ENCODE assay signal across 8 cellular contexts in the genomic region with DNA sequence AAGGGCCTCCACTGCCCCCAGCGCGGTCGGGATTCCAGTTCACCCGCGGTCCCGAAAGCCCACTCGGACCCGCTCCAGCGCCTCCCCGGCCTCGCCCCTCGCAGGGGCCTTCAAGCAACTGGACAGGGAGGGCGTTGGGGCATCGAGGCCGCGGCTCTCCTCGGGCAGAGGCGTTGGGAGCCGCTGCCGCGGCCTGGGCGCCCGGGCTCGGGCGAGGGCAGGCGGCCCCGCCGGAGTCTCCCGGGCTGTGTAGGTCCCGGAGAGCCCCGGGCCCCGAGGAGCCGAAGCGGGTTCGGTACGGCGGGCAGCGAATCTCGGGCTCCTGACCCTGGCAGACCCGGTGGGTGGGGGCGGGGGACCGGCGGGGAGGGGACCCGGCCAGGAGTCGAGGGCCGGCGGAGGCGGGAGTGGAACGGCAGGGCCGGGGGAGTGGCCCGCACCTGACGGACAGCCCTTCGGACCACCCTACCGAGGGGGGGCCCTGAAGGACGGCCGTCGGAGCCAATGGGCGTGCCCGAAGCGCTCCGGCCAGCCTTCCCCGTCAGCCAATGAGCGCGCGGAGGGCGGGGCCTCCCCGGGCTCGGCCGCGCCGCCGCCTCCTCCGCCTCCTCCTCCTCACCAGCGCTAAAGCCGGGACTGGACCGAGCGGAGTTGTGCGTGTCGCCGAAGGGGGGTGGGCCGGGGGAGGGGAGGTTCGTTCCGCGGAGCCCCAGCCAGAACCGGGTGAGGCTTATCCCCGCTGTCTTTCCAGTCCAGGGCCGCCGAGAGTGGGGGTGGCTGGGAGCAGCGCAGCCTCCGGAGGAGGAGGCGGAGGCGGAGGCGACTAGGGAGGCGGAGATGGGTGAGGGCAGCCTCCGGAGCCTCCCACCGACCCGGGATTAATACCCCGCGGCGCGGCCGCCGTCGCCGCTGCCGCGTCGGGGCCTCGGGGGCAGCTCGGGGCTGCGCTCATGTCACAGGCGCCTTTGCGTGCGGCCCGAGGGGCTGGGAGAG. TPM values are rescaled to one million over a fixed set of nuclear protein-coding genes. Genes with fewer than 3 reads are reported as not detected.
DNase-seq lines count a peak whose midpoint lies in the region; ATAC-seq and TF ChIP-seq lines count a peak whose summit lies in the region.

A gene (plus strand): TSS at position 609 of the 993 bp plus-strand sequence. CDS start 34,346 bp downstream, outside the sequence.

- H3K9me3 Mint-ChIP-seq in H9: peaks cover 0 to 6% of the 10 kb centered on the region in 2 experiments; a peak in 3 of 5 replicates
- H3K9me3 Mint-ChIP-seq in natural killer cell: no peaks in the 10 kb centered on the region

- intact Hi-C loops in natural killer cell (cut with micrococcal nuclease): loop anchor here (5.0 kb wide), 1 partner anchor 326 kb away; a partner anchor contains a TSS

- peak within 1 kb of the TSS; percentile 100 for H3K18ac ChIP-seq in H9 (ENCODE audit: insufficient read length, low read depth, low read length)

- peak within 1 kb of the TSS; percentile 99 for H3K14ac ChIP-seq in H9 (ENCODE audit: insufficient read depth, low read length)

- peaks cover 3% of the 10 kb centered on the region for H3K27me3 Mint-ChIP-seq in H9 (ENCODE audit: low read depth)
- peaks cover 0 to 3% of the 10 kb centered on the region in 2 donors for H3K27me3 Mint-ChIP-seq in natural killer cell (ENCODE audit: low read depth in 2 of 2)

- peak within 1 kb of the TSS; percentile 95 to 98 for H3K4me3 Mint-ChIP-seq in H9
- peak within 1 kb of the TSS; percentile 95 for H3K4me3 Mint-ChIP-seq in natural killer cell

- peak within 1 kb of the TSS; percentile 85 for H3K4ac ChIP-seq in H9 (ENCODE audit: low read depth, low read length)

- H2BK15ac ChIP-seq in H9 (ENCODE audit: low read depth, low read length): no peak within 1 kb of the TSS

- H2BK20ac ChIP-seq in H9 (ENCODE audit: low read depth, low read length, poor library complexity, severe bottlenecking): no peak within 1 kb of the TSS

- no peaks in the 10 kb centered on the region for H4K20me1 ChIP-seq in H9 (ENCODE audit: control insufficient read depth, insufficient read depth, insufficient read length)

- H3K9me3 ChIP-seq in H9 (ENCODE audit: control insufficient read depth, low read depth, low read length): no peaks in the 10 kb centered on the region

- H3K4me2 ChIP-seq in H9 (ENCODE audit: insufficient read depth, insufficient read length, low read length): peak within 1 kb of the TSS; percentile 49

- H3K56ac ChIP-seq in H9 (ENCODE audit: insufficient read length, low read depth, low read length): no peak within 1 kb of the TSS

- peak within 1 kb of the TSS; percentile 89 for H3K9ac ChIP-seq in H9 (ENCODE audit: extremely low read depth, insufficient read length, low read length)

- peak within 1 kb of the TSS; percentile 63 for H3K27ac ChIP-seq in H9 (ENCODE audit: insufficient read length, low read depth, low read length)

- H2BK5ac ChIP-seq in H9 (ENCODE audit: insufficient read length, low read length): peak within 1 kb of the TSS; percentile 43

- no CpG with 5 or more reads among the region's 115 CpGs for WGBS in H9 (ENCODE audit: extremely low coverage, insufficient read length, low lambda C conversion rate)

- peak; percentile 79 to 94 (median 86) for ATAC-seq in natural killer cell

- peak within 1 kb of the TSS; percentile 57 for H2BK12ac ChIP-seq in H9 (ENCODE audit: insufficient read length, low read depth, low read length)

- H2AK5ac ChIP-seq in H9 (ENCODE audit: insufficient read length, low read length): no peak within 1 kb of the TSS

- H3K36me3 Mint-ChIP-seq in H9 (ENCODE audit: insufficient read depth in 1 of 3, low read depth in 3 of 3): peaks cover 23 to 29% (median 27%) of the 10 kb centered on the region in 3 experiments; a peak in 6 of 7 replicates
- no peaks in the 10 kb centered on the region for H3K36me3 Mint-ChIP-seq in natural killer cell

- no peak within 1 kb of the TSS for H3K23ac ChIP-seq in H9 (ENCODE audit: insufficient read length, low read depth, low read length)

- H2BK120ac ChIP-seq in H9 (ENCODE audit: low read depth, low read length, poor library complexity, severe bottlenecking): peak within 1 kb of the TSS; percentile 98

- no peaks in the 10 kb centered on the region for H3K27me3 ChIP-seq in H9 (ENCODE audit: insufficient read depth, low read length)

- H3K79me1 ChIP-seq in H9 (ENCODE audit: insufficient read depth, low read depth, low read length, poor library complexity, severe bottlenecking): peaks cover 4% of the 10 kb centered on the region

- TF ChIP-seq POLR2A in Raji (IDR thresholded peaks at IDR 0.05; ENCODE audit: insufficient read depth, low read depth, low read length): peak; percentile 55

- no peak within 1 kb of the TSS for H4K5ac ChIP-seq in H9 (ENCODE audit: insufficient read length, low read depth, low read length)

- H3K79me2 ChIP-seq in H9 (ENCODE audit: insufficient read depth, low read length): peaks cover 21% of the 10 kb centered on the region; the same call in 1 of the 2 replicates

- peak within 1 kb of the TSS; percentile 99 for H4K91ac ChIP-seq in H9 (ENCODE audit: insufficient read length, low read depth, low read length)

- no peaks in the 10 kb centered on the region for H3K4me1 ChIP-seq in H9 (ENCODE audit: insufficient read depth, low read length)

- no peak within 1 kb of the TSS for H4K8ac ChIP-seq in H9 (replicated peaks; ENCODE audit: insufficient read length, low read depth, low read length)

- no peak for TF ChIP-seq CTCF in H9 (conservative IDR thresholded peaks at IDR 0.05)
- TF ChIP-seq CTCF in natural killer cell (IDR thresholded peaks at IDR 0.05): no peak

- peaks cover 6% of the 10 kb centered on the region for H3K23me2 ChIP-seq in H9 (ENCODE audit: insufficient read length, low read depth, low read length, poor library complexity, severe bottlenecking)

- H3K27ac Mint-ChIP-seq in H9 (peak within 1 kb of the TSS; percentile 98 to 99 (median 98)), natural killer cell (peak within 1 kb of the TSS; percentile 91 to 96)

- H3T11ph ChIP-seq in H9 (ENCODE audit: low read length): peak within 1 kb of the TSS; percentile 24

- H3K4me1 Mint-ChIP-seq in H9 (peaks cover 21 to 25% of the 10 kb centered on the region in 2 experiments), natural killer cell (peaks cover 23 to 29% of the 10 kb centered on the region in 2 donors)

- DNase-seq in ELF-1 (ENCODE audit: low read depth, low spot score) (peak; percentile 99), H9 (peak; percentile 98), M059J (ENCODE audit: low read depth) (peak; percentile 89), fibroblast of peridontal ligament (ENCODE audit: extremely low read depth) (peak; percentile 95), natural killer cell (peak; percentile 100)
- peak; percentile 97 for DNase-seq in activated T-helper 9 cell treated with anti-CD3 and anti-CD28 coated beads, Interleukin-2, amount 50 U/mL, for 16 hours (ENCODE audit: low read depth)
- peak; percentile 87 to 96 (median 94) for DNase-seq in stimulated activated naive CD4-positive, alpha-beta T cell (lab: John Stamatoyannopoulos, UW)

- H2AFZ ChIP-seq in H9 (ENCODE audit: low read length): no peak within 1 kb of the TSS

RNA-seq across cellular contexts. Expression of the gene that starts here (rescaled TPM):
- 169 and 173 TPM in 2 replicates for total RNA-seq in H9 (2021)
- total RNA-seq in M059J (2014; rRNA removed; shearing (Covaris generic)): 14.8 and 22.1 TPM in 2 replicates
- total RNA-seq in natural killer cell: 100 to 1,000 TPM in 1 of 3 donors, 10 to 100 TPM in 2; 82.1 to 101 (median 87.0) TPM

Comparison
In these comparisons a context has a peak if more than half of its experiments do, and no peak if none do; other contexts are left out.
1. Peak in every context shown above with its lines: DNase-seq, ATAC-seq and H3K27ac ChIP-seq.